Comparison of ENCODE assay signal across 10 cellular contexts in the genomic region with DNA sequence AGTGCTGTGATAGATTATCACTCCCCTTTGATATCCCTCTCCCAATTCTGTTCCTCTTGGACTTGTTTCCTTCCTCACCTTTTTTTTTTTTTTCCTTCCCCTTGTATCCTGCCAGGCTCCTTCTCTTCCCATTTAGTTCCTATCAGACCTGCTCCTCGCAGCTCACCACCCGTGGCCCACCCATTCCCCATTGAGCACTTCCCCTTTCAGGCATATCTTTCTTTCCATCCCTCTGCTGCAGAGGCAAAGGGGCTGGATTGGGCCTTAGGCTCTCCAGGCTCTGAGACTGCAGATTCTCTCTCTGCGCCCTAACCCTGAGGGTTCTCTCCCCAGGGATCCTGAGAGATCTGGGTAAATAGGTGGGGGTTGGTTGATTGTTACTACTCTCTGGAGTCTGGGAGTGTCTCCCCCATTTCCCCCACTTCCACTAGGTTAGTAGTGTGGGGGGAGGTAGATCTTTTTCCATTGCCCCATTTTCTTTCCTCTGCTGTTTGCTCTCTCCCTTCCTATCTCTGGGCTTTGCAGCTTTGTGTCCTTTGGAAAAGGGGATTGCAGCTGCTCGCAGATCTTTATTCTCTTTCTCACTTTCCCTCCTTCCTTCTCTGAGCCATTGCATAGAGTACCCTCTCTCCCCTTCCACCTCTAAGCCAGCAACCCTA. TPM values are rescaled to one million over a fixed set of nuclear protein-coding genes. Genes with fewer than 3 reads are reported as not detected.
DNase-seq lines count a peak whose midpoint lies in the region; ATAC-seq, FAIRE-seq and TF ChIP-seq lines count a peak whose summit lies in the region.
"Had no signal": no experiment of that assay in that cellular context is flagged by ENCODE, and none has a peak within 500 bp of the region (broad histone marks: within the 10 kb centered on the region; RNA-seq: fewer than 3 reads in every experiment).

No MANE protein-coding gene starts in this region.

- H3K4me3 Mint-ChIP-seq in CD4-positive, CD25-positive, alpha-beta regulatory T cell: no peak overlapping the region

- no peaks in the 10 kb centered on the region for H3K36me3 ChIP-seq in CD4-positive, CD25-positive, alpha-beta regulatory T cell (ENCODE audit: control insufficient read depth, insufficient read depth, low read length)
- H3K36me3 ChIP-seq in ectodermal cell (ENCODE audit: control insufficient read depth, insufficient read depth, low read length) (no peaks in the 10 kb centered on the region), parathyroid adenoma (ENCODE audit: control insufficient read depth, insufficient read depth, low read length) (no peaks in the 10 kb centered on the region)

- H3K79me2 ChIP-seq in parathyroid adenoma: peaks cover 47% of the 10 kb centered on the region

- WGBS in ectodermal cell, 2 experiments: 19 to 23% methylated on average over 4 of the region's 4 CpGs

- DNase-seq in CD4-positive, CD25-positive, alpha-beta regulatory T cell: no peak
- DNase-seq in LNCaP clone FGC (ENCODE audit: low read depth) (no peak), middle frontal gyrus (ENCODE audit: extremely low spot score, low spot score) (no peak), H54 (ENCODE audit: insufficient read length, low spot score) (no peak)
- no peak for DNase-seq in stimulated activated CD4-positive, alpha-beta T cell treated with anti-CD3 and anti-CD28 coated beads, Interleukin-1b, Interleukin-23, amount 100 ng/mL, for 48 hours
- DNase-seq: activated CD4-positive, CD25-positive, alpha-beta regulatory T cell had no signal

- no peak overlapping the region for H3K9ac ChIP-seq in parathyroid adenoma

- FAIRE-seq in H54 (lab: Jason Lieb, UNC): no peak
- FAIRE-seq: endometrium had no signal

- peaks cover 51% of the 10 kb centered on the region for H3K4me1 ChIP-seq in CD4-positive, CD25-positive, alpha-beta regulatory T cell (ENCODE audit: control insufficient read depth, insufficient read depth, low read length, poor library complexity, severe bottlenecking)
- H3K4me1 ChIP-seq in ectodermal cell (ENCODE audit: control insufficient read depth, insufficient read depth, low read length): peaks cover 21% of the 10 kb centered on the region
- peaks cover 32% of the 10 kb centered on the region for H3K4me1 ChIP-seq in parathyroid adenoma

- no peak overlapping the region for H2AFZ ChIP-seq in parathyroid adenoma

- TF ChIP-seq POLR2A in H54 (IDR thresholded peaks at IDR 0.05; ENCODE audit: low read depth, low read length): no peak

- no peaks in the 10 kb centered on the region for H3K9me3 ChIP-seq in CD4-positive, CD25-positive, alpha-beta regulatory T cell (ENCODE audit: control insufficient read depth in 2 of 2, low read length in 2 of 2)
- no peaks in the 10 kb centered on the region for H3K9me3 ChIP-seq in ectodermal cell (ENCODE audit: control insufficient read depth, low read length)
- no peaks in the 10 kb centered on the region for H3K9me3 ChIP-seq in parathyroid adenoma (ENCODE audit: control insufficient read depth, low read length)

- ATAC-seq in CD4-positive, CD25-positive, alpha-beta regulatory T cell (ENCODE audit: low read depth in 2 of 2): no peak
- no peak for ATAC-seq in HG03457 (IDR thresholded peaks at IDR 0.05; ENCODE audit: unreplicated experiment)

- H3K36me3 Mint-ChIP-seq in CD4-positive, CD25-positive, alpha-beta regulatory T cell: no peaks in the 10 kb centered on the region

- peaks cover 8 to 33% (median 17%) of the 10 kb centered on the region in 4 donors for H3K4me1 Mint-ChIP-seq in CD4-positive, CD25-positive, alpha-beta regulatory T cell

- no peak for TF ChIP-seq CTCF in LNCaP clone FGC (IDR thresholded peaks at IDR 0.05; ENCODE audit: control insufficient read depth, extremely low read depth, insufficient read depth)
- no peak for TF ChIP-seq CTCF in parathyroid adenoma (IDR thresholded peaks at IDR 0.05)

- peak overlapping the region; percentile 69 for H3K4me2 ChIP-seq in parathyroid adenoma (ENCODE audit: low read length)

- H3K9me3 Mint-ChIP-seq in CD4-positive, CD25-positive, alpha-beta regulatory T cell: no peaks in the 10 kb centered on the region

- H3K27ac Mint-ChIP-seq in CD4-positive, CD25-positive, alpha-beta regulatory T cell: no peak overlapping the region

- no peak overlapping the region for H3K27ac ChIP-seq in CD4-positive, CD25-positive, alpha-beta regulatory T cell (ENCODE audit: insufficient read depth, low read length, poor library complexity, severe bottlenecking)
- H3K27ac ChIP-seq in ectodermal cell (ENCODE audit: insufficient read depth, low read depth, low read length, poor library complexity, severe bottlenecking): no peak overlapping the region
- H3K27ac ChIP-seq in parathyroid adenoma: peak overlapping the region; percentile 65

- H3K27me3 Mint-ChIP-seq in CD4-positive, CD25-positive, alpha-beta regulatory T cell: peaks cover 6% of the 10 kb centered on the region

- H3K27me3 ChIP-seq in CD4-positive, CD25-positive, alpha-beta regulatory T cell (ENCODE audit: control insufficient read depth, insufficient read depth, low read length): no peaks in the 10 kb centered on the region
- H3K27me3 ChIP-seq in ectodermal cell (ENCODE audit: control insufficient read depth, insufficient read depth, low read length, poor library complexity, severe bottlenecking) (no peaks in the 10 kb centered on the region), parathyroid adenoma (ENCODE audit: control insufficient read depth, insufficient read depth, low read length) (no peaks in the 10 kb centered on the region)

- peak overlapping the region; percentile 79 for H3K4me3 ChIP-seq in CD4-positive, CD25-positive, alpha-beta regulatory T cell (ENCODE audit: low read depth, low read length)
- H3K4me3 ChIP-seq in LNCaP clone FGC (ENCODE audit: low read depth, low read length) (peak overlapping the region; percentile 55), ectodermal cell (ENCODE audit: insufficient read depth, low read depth, low read length) (peak overlapping the region; percentile 84), parathyroid adenoma (ENCODE audit: low read depth, low read length) (peak overlapping the region; percentile 56)

RNA-seq across cellular contexts. Expression of a gene that starts 2.3 kb away (rescaled TPM):
- total RNA-seq in CD4-positive, CD25-positive, alpha-beta regulatory T cell: 47.7 TPM
- 1 to 10 TPM; 3.4 to 4.7 (median 4.2) TPM for polyA plus RNA-seq in CD4-positive, CD25-positive, alpha-beta regulatory T cell
- 58.6 TPM for polyA plus RNA-seq in ectodermal cell (2013, experiment 1 of 4)
- 69.1 TPM for polyA plus RNA-seq in ectodermal cell (2013, experiment 2 of 4)
- polyA plus RNA-seq in ectodermal cell (2013, experiment 3 of 4): 42.9 TPM
- 48.9 TPM for polyA plus RNA-seq in ectodermal cell (2013, experiment 4 of 4)

RNA-seq across cellular contexts. Expression of a gene that starts 12.5 kb away (rescaled TPM):
- 41.5 TPM for total RNA-seq in CD4-positive, CD25-positive, alpha-beta regulatory T cell
- 10 to 100 TPM; 61.3 to 90.1 (median 75.3) TPM for polyA plus RNA-seq in CD4-positive, CD25-positive, alpha-beta regulatory T cell
- 189 TPM for polyA plus RNA-seq in ectodermal cell (2013, experiment 1 of 4)
- polyA plus RNA-seq in ectodermal cell (2013, experiment 2 of 4): 175 TPM
- 217 TPM for polyA plus RNA-seq in ectodermal cell (2013, experiment 3 of 4)
- 216 TPM for polyA plus RNA-seq in ectodermal cell (2013, experiment 4 of 4)
